Comparison of ENCODE assay signal across 8 cellular contexts in the genomic region with DNA sequence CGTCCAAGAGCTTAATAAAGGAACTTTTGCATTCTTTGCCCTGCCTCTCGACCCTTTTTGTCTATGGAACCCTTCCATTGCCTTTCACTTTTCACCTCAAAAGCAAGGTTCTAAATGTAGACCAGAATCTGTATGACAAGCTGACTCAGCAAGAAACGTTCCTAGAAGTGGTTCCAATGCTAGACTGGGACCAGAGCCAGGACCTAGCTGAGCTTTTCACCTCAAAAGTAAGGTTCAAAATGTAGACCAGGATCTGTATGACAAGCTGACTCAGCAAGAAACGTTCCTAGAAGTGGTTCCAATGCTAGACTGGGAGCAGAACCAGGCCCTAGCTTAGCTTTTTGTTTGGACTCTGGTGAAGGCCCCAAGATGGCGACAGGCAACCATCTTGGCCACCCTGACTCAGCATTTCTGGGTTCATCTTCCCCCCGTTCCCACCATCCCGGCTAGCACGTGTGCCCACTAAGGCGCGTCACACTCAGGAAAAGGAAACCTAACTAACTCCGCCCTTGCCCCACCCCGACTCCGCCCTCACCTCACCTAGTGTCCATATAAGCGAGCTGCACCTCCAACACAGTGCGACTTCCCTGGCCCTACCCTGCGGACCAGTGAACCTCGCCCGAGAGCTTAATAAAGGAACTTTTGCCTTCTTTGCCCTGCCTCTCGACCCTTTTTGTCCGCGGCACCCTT. TPM values are rescaled to one million over a fixed set of nuclear protein-coding genes. Genes with fewer than 3 reads are reported as not detected.
DNase-seq lines count a peak whose midpoint lies in the region; ATAC-seq, FAIRE-seq and TF ChIP-seq lines count a peak whose summit lies in the region.
"Not testable (repeated sequence)": the region's sequence is repeated elsewhere in the genome, so short reads cannot be mapped to it uniquely, and the experiment has no call there.

No MANE protein-coding gene starts in this region.

- H4K91ac ChIP-seq in IMR-90 (ENCODE audit: insufficient read depth, low read depth, low read length); H1 (replicated peaks; ENCODE audit: insufficient read length, low read length): not testable (repeated sequence)
- H4K91ac ChIP-seq in mesenchymal stem cell (ENCODE audit: low read length), result peak overlapping the region; percentile 39

- H3K36me3 ChIP-seq in IMR-90 (ENCODE audit: control insufficient read depth, insufficient read depth, low read length); H1 (ENCODE audit: control insufficient read depth in 2 of 4, insufficient read depth in 4 of 4, low read length in 3 of 4); mesenchymal stem cell (ENCODE audit: control insufficient read depth in 1 of 2, insufficient read depth in 2 of 2, low read depth in 1 of 2, low read length in 2 of 2): not testable (repeated sequence)

- not testable (repeated sequence) for TF ChIP-seq CTCF in A549 (IDR thresholded peaks at IDR 0.05); IMR-90 (conservative IDR thresholded peaks at IDR 0.05; ENCODE audit: low read depth, low read length); RWPE1 (conservative IDR thresholded peaks at IDR 0.05; ENCODE audit: low read depth); H1 (IDR thresholded peaks at IDR 0.05; ENCODE audit: control extremely low read depth in 1 of 3, insufficient read depth in 1 of 3, low read depth in 1 of 3, low read length in 3 of 3)

- TF ChIP-seq POLR2A in A549 (IDR thresholded peaks at IDR 0.05; ENCODE audit: low read length); IMR-90 (IDR thresholded peaks at IDR 0.05; ENCODE audit: low read depth, low read length); H1 (IDR thresholded peaks at IDR 0.05; ENCODE audit: control extremely low read depth in 1 of 2, low read depth in 2 of 2, low read length in 2 of 2): not testable (repeated sequence)

- peaks cover 23% of the 10 kb centered on the region for H3K4me1 ChIP-seq in A549
- not testable (repeated sequence) for H3K4me1 ChIP-seq in IMR-90 (ENCODE audit: control insufficient read depth, insufficient read depth, low read length); H1 (replicated peaks in 1 of 4; ENCODE audit: control insufficient read depth in 3 of 4, insufficient read depth in 4 of 4, low read length in 3 of 4); mesenchymal stem cell (ENCODE audit: control insufficient read depth, insufficient read depth, low read depth, low read length)

- H2AK5ac ChIP-seq in IMR-90 (ENCODE audit: low read depth, low read length); H1 (ENCODE audit: low read depth, low read length); mesenchymal stem cell (ENCODE audit: low read length, severe bottlenecking): not testable (repeated sequence)

- H2BK120ac ChIP-seq in IMR-90 (ENCODE audit: low read depth, low read length); H1 (replicated peaks; ENCODE audit: low read depth, low read length); mesenchymal stem cell (ENCODE audit: low read depth, low read length): not testable (repeated sequence)

- H3K9me1 ChIP-seq in IMR-90 (ENCODE audit: insufficient read depth, low read length), result not testable (repeated sequence)

- not testable (repeated sequence) for H4K5ac ChIP-seq in IMR-90 (ENCODE audit: low read depth, low read length); H1 (ENCODE audit: insufficient read length, low read depth, low read length)

- not testable (repeated sequence) for H4K20me1 ChIP-seq in IMR-90 (ENCODE audit: insufficient read depth, low read length); H1 (replicated peaks in 1 of 2; ENCODE audit: control insufficient read depth in 1 of 2, insufficient read depth in 2 of 2, low read length in 2 of 2)

- WGBS in A549 (ENCODE audit: missing lambda C conversion rate), result 86% methylated on average over 21 of the region's 21 CpGs
- WGBS in IMR-90 (ENCODE audit: extremely low coverage in 2 of 2, insufficient read length in 1 of 2), 2 experiments, result 74% methylated on average over 10 of the region's 21 CpGs; no CpG with 5 or more reads in 1 of the 2 experiments
- WGBS in H1 (ENCODE audit: extremely low coverage in 1 of 2, insufficient coverage in 1 of 2, insufficient read length in 1 of 2, insufficient replicate concordance in 2 of 2, low coverage in 1 of 2, low lambda C conversion rate in 2 of 2, missing lambda C conversion rate in 1 of 2), 2 experiments, result 96% methylated on average over 21 of the region's 21 CpGs; no CpG with 5 or more reads in 1 of the 2 experiments
- WGBS in mesenchymal stem cell, result 93% methylated on average over 21 of the region's 21 CpGs

- H3K9me3 Mint-ChIP-seq in stimulated activated naive B cell treated with anti-CD40 and anti-IgM and Interleukin-4, amounts not matched to agents 10 μg/mL and 1 μg/mL and 100 μg/mL, for 72 hours, result peaks cover 4 to 16% of the 10 kb centered on the region in 2 donors

- H2BK5ac ChIP-seq in IMR-90 (ENCODE audit: low read depth, low read length, poor library complexity, severe bottlenecking); H1 (ENCODE audit: low read depth, low read length); mesenchymal stem cell (ENCODE audit: low read depth, low read length, poor library complexity, severe bottlenecking): not testable (repeated sequence)

- FAIRE-seq in A549 (lab: Jason Lieb, UNC); H1 (lab: Jason Lieb, UNC): not testable (repeated sequence)

- H2AK9ac ChIP-seq in IMR-90 (replicated peaks; ENCODE audit: low read depth, low read length, poor library complexity), result not testable (repeated sequence)

- not testable (repeated sequence) for H3K4me3 ChIP-seq in A549; IMR-90 (ENCODE audit: insufficient read depth, low read depth, low read length); H1 (ENCODE audit: extremely low read depth in 1 of 4, insufficient read depth in 2 of 4, low read depth in 3 of 4, low read length in 4 of 4); mesenchymal stem cell (ENCODE audit: insufficient read depth in 1 of 2, low read depth in 1 of 2, low read length in 2 of 2)

- dilution Hi-C loops in IMR-90 (cut with HindIII; ENCODE audit: low sequenced_read_pairs, unreplicated experiment), result not testable (repeated sequence)

- not testable (repeated sequence) for H3K56ac ChIP-seq in IMR-90 (ENCODE audit: extremely low read depth, insufficient read depth, low read length); H1 (replicated peaks; ENCODE audit: insufficient read length, low read depth, low read length)

- H3K36me3 Mint-ChIP-seq in stimulated activated naive B cell treated with anti-CD40 and anti-IgM and Interleukin-4, amounts not matched to agents 10 μg/mL and 1 μg/mL and 100 μg/mL, for 72 hours, result not testable (repeated sequence)

- POLR2A ChIA-PET in A549 (lab: Yijun Ruan, JAX) (interaction anchor here (0.9 kb wide), 1 partner anchor 91 kb away, joined by 4 read pairs; a partner anchor contains a TSS), IMR-90 (lab: Charles Lee; ENCODE audit: unreplicated experiment) (interaction anchor here (0.5 kb wide), 1 partner anchor 1117 kb away, joined by 18 read pairs; no protein-coding TSS in a partner anchor), H1 (lab: Charles Lee; ENCODE audit: partially characterized antibody) (interaction anchor here (1.5 kb wide), 1 partner anchor 53 kb away, joined by 3 read pairs; a partner anchor contains a TSS)
- POLR2A ChIA-PET in RWPE1 (lab: Yijun Ruan, JAX; ENCODE audit: low non-redundant PET), result not testable (repeated sequence)

- H3K18ac ChIP-seq in IMR-90 (ENCODE audit: low read depth, low read length); H1 (ENCODE audit: extremely low read depth, low read length); mesenchymal stem cell (ENCODE audit: low read depth in 1 of 2, low read length in 2 of 2): not testable (repeated sequence)

- peaks cover 17 to 29% of the 10 kb centered on the region in 2 donors for H3K27me3 Mint-ChIP-seq in stimulated activated naive B cell treated with anti-CD40 and anti-IgM and Interleukin-4, amounts not matched to agents 10 μg/mL and 1 μg/mL and 100 μg/mL, for 72 hours

- not testable (repeated sequence) for H4K8ac ChIP-seq in IMR-90 (ENCODE audit: low read depth in 2 of 2, low read length in 2 of 2); H1 (ENCODE audit: extremely low read depth, insufficient read depth, low read length); mesenchymal stem cell (ENCODE audit: low read length)

- not testable (repeated sequence) for H2AFZ ChIP-seq in IMR-90 (replicated peaks; ENCODE audit: low read length, poor library complexity); H1 (ENCODE audit: low read length); mesenchymal stem cell (ENCODE audit: low read depth, low read length)

- H3K4me2 ChIP-seq in A549, result peak overlapping the region; percentile 53; the same call in 1 of the 3 replicates
- H3K4me2 ChIP-seq in IMR-90 (ENCODE audit: low read depth, low read length); H1 (ENCODE audit: insufficient read depth in 1 of 2, low read depth in 2 of 2, low read length in 2 of 2); mesenchymal stem cell (ENCODE audit: low read length, poor library complexity, severe bottlenecking): not testable (repeated sequence)

- H3K23ac ChIP-seq in IMR-90 (ENCODE audit: low read depth, low read length); H1 (ENCODE audit: insufficient read length); mesenchymal stem cell (ENCODE audit: low read length in 2 of 2): not testable (repeated sequence)

- H3K79me1 ChIP-seq in IMR-90 (ENCODE audit: low read depth in 1 of 2, low read length in 2 of 2); H1 (ENCODE audit: low read depth, low read length); mesenchymal stem cell (replicated peaks; ENCODE audit: low read length, poor library complexity, severe bottlenecking): not testable (repeated sequence)

- BruUV-seq in IMR-90 (replicated peaks; lab: Mats Ljungman, UMichigan), result not testable (repeated sequence)

- not testable (repeated sequence) for TF ChIP-seq RAD21 in A549 (conservative IDR thresholded peaks at IDR 0.05 in 1 of 2, IDR thresholded peaks at IDR 0.05 in 1 of 2); IMR-90 (IDR thresholded peaks at IDR 0.05; ENCODE audit: low read length); H1 (IDR thresholded peaks at IDR 0.05 in 1 of 2, conservative IDR thresholded peaks at IDR 0.05 in 1 of 2; ENCODE audit: low read depth in 2 of 2, low read length in 2 of 2)

- not testable (repeated sequence) for H2BK15ac ChIP-seq in IMR-90 (ENCODE audit: low read depth, low read length); H1 (ENCODE audit: low read length); mesenchymal stem cell (ENCODE audit: low read depth, poor library complexity, severe bottlenecking)

- intact Hi-C loops in IMR-90 (cut with micrococcal nuclease); cardiac septum (cut with DNase I): not testable (repeated sequence)

- not testable (repeated sequence) for H3K27me3 ChIP-seq in IMR-90 (ENCODE audit: control insufficient read depth, insufficient read depth, low read length); H1 (replicated peaks in 1 of 4; ENCODE audit: control insufficient read depth in 3 of 4, extremely low read depth in 1 of 4, insufficient read depth in 3 of 4, low read length in 3 of 4); mesenchymal stem cell (ENCODE audit: control insufficient read depth in 1 of 2, insufficient read depth in 1 of 2, low read length in 2 of 2)

- not testable (repeated sequence) for H3K79me2 ChIP-seq in H1 (ENCODE audit: control insufficient read depth in 1 of 2, insufficient read depth in 2 of 2, low read length in 2 of 2)

- H2BK20ac ChIP-seq in IMR-90 (ENCODE audit: low read depth, low read length); H1 (ENCODE audit: low read length): not testable (repeated sequence)

- not testable (repeated sequence) for H3K23me2 ChIP-seq in H1 (ENCODE audit: low read depth, low read length)

- not testable (repeated sequence) for TF ChIP-seq EP300 in A549 (IDR thresholded peaks at IDR 0.05); H1 (IDR thresholded peaks at IDR 0.05; ENCODE audit: borderline replicate concordance in 1 of 2, low read depth in 2 of 2, low read length in 2 of 2)

- ATAC-seq in A549; IMR-90 (ENCODE audit: low read depth); left lobe of liver; stimulated activated naive B cell treated with anti-CD40 and anti-IgM and Interleukin-4, amounts not matched to agents 10 μg/mL and 1 μg/mL and 100 μg/mL, for 72 hours (replicated peaks): not testable (repeated sequence)

- not testable (repeated sequence) for H3K9me3 ChIP-seq in A549
- H3K9me3 ChIP-seq in IMR-90 (ENCODE audit: control insufficient read depth, insufficient read depth, low read length) (peaks cover 16% of the 10 kb centered on the region), H1 (ENCODE audit: insufficient read depth in 2 of 2, low read depth in 1 of 2, low read length in 1 of 2) (peaks cover 24 to 35% of the 10 kb centered on the region in 2 experiments), mesenchymal stem cell (ENCODE audit: control insufficient read depth, low read length) (peaks cover 12% of the 10 kb centered on the region)

- CTCF ChIA-PET in A549 (lab: Yijun Ruan, JAX), result interaction anchor here (0.9 to 11.3 kb wide), 5 partner anchors 12 to 282 kb away, joined by 3 to 93 read pairs (median 3); no protein-coding TSS in a partner anchor
- CTCF ChIA-PET in IMR-90 (lab: Yijun Ruan, JAX), result interaction anchor here (1.7 kb wide), 1 partner anchor 14 kb away, joined by 3 read pairs; no protein-coding TSS in a partner anchor
- CTCF ChIA-PET in RWPE1 (lab: Yijun Ruan, JAX), result interaction anchor here (0.6 kb wide), 1 partner anchor 15 kb away, joined by 4 read pairs; no protein-coding TSS in a partner anchor
- CTCF ChIA-PET in H1 (lab: Charles Lee; ENCODE audit: partially characterized antibody), result interaction anchor here (1.0 to 1.9 kb wide), 3 partner anchors 8 to 52 kb away, joined by 3 to 8 read pairs (median 5); no protein-coding TSS in a partner anchor

- in situ Hi-C loops in IMR-90 (cut with MboI; ENCODE audit: low sequenced_read_pairs), result not testable (repeated sequence)

- not testable (repeated sequence) for H3K14ac ChIP-seq in IMR-90 (replicated peaks; ENCODE audit: low read depth, low read length); H1 (ENCODE audit: insufficient read length); mesenchymal stem cell (ENCODE audit: low read length in 2 of 2)

- not testable (repeated sequence) for H3K9ac ChIP-seq in IMR-90 (ENCODE audit: low read depth, low read length); H1 (replicated peaks in 1 of 4; ENCODE audit: extremely low read depth in 1 of 4, low read depth in 3 of 4, low read length in 3 of 4); mesenchymal stem cell (ENCODE audit: low read length)

- H3K4me3 Mint-ChIP-seq in stimulated activated naive B cell treated with anti-CD40 and anti-IgM and Interleukin-4, amounts not matched to agents 10 μg/mL and 1 μg/mL and 100 μg/mL, for 72 hours, result not testable (repeated sequence)

- not testable (repeated sequence) for H2BK12ac ChIP-seq in H1 (ENCODE audit: low read depth, low read length); mesenchymal stem cell (ENCODE audit: low read length in 2 of 2)

- not testable (repeated sequence) for H3K4ac ChIP-seq in IMR-90 (ENCODE audit: low read depth, low read length); H1 (replicated peaks; ENCODE audit: insufficient read length, low read depth, low read length); mesenchymal stem cell (ENCODE audit: low read depth in 1 of 2, low read length in 2 of 2)

- peak overlapping the region; percentile 1 to 83; a peak in 3 of 6 replicates for H3K27ac ChIP-seq in A549
- not testable (repeated sequence) for H3K27ac ChIP-seq in IMR-90 (ENCODE audit: insufficient read depth, low read length); H1 (ENCODE audit: low read depth, low read length); mesenchymal stem cell (ENCODE audit: low read length, poor library complexity, severe bottlenecking)
- H3K27ac ChIP-seq in RWPE1, result peak overlapping the region; percentile 94

- not testable (repeated sequence) for H3K4me1 Mint-ChIP-seq in stimulated activated naive B cell treated with anti-CD40 and anti-IgM and Interleukin-4, amounts not matched to agents 10 μg/mL and 1 μg/mL and 100 μg/mL, for 72 hours

- peak overlapping the region; percentile 56 for H3K27ac Mint-ChIP-seq in stimulated activated naive B cell treated with anti-CD40 and anti-IgM and Interleukin-4, amounts not matched to agents 10 μg/mL and 1 μg/mL and 100 μg/mL, for 72 hours

- DNase-seq in A549 (ENCODE audit: low read depth in 1 of 2, low spot score in 1 of 2); IMR-90; RWPE1 (ENCODE audit: low spot score); H1 (ENCODE audit: low read depth in 1 of 2, low spot score in 2 of 2); mesenchymal stem cell; stimulated activated naive B cell treated with anti-CD40 and anti-IgM and Interleukin-4, amounts not matched to agents 10 μg/mL and 1 μg/mL and 100 μg/mL, for 72 hours: not testable (repeated sequence)
- DNase-seq in cardiac septum (ENCODE audit: low spot score), result peak; percentile 35
- peak; percentile 67 for DNase-seq in left lobe of liver (ENCODE audit: low spot score)

RNA-seq across cellular contexts. Expression of a gene that starts 53.0 kb away (rescaled TPM):
- polyA plus RNA-seq in A549 (2011; rRNA removed) (90.9 and 98.7 TPM in 2 replicates), A549 (2017; fragmentation: RNase III; extraction: RNeasy Plus Mini Kit Qiagen cat#74134 plus additional on column Dnase treatment) (65.0 to 75.6 TPM (median 70.2 TPM) in 3 replicates), IMR-90 (2012; rRNA removed) (10.4 and 12.3 TPM in 2 replicates), H1 (2011; rRNA removed) (70.0 and 126 TPM in 2 replicates)
- 39.8 and 43.6 TPM in 2 replicates for polyA plus RNA-seq in A549 (2012; cell fraction: cytosol; rRNA removed)
- polyA plus RNA-seq in A549 (2012; cell fraction: nucleus; rRNA removed), result 18.3 and 28.7 TPM in 2 replicates
- polyA minus RNA-seq in A549 (2011; rRNA and poly(A)+ RNA removed), result 58.8 and 66.0 TPM in 2 replicates
- total RNA-seq in IMR-90 (2012; rRNA removed) (21.3 and 23.1 TPM in 2 replicates), cardiac septum (3.9 TPM), left lobe of liver (29.6 TPM)
- 5.1 and 8.9 TPM in 2 replicates for polyA plus RNA-seq in IMR-90 (2012; cell fraction: cytosol; rRNA removed)
- polyA plus RNA-seq in IMR-90 (2012; cell fraction: nucleus; rRNA removed; ENCODE audit: low replicate concordance), result 1.6 and 2.6 TPM in 2 replicates
- total RNA-seq in H1 (2021; fragmentation: NEBNext Ultra II Directional; extraction: Animal tissue kit (Norgen Biotek cat#: 25700)), result 130 and 136 TPM in 2 replicates
- 74.6 TPM for polyA plus RNA-seq in H1 (2011; cell fraction: cytosol; rRNA removed)
- 61.1 TPM for polyA plus RNA-seq in H1 (2011; cell fraction: nucleus; rRNA removed)
- polyA plus RNA-seq in H1 (2012, experiment 1 of 2), result 77.6 to 145 TPM (median 95.7 TPM) in 4 replicates
- 32.8 TPM for polyA plus RNA-seq in H1 (2012, experiment 2 of 2)
- 636 TPM for polyA plus RNA-seq in H1 (2013, experiment 1 of 2)
- 785 TPM for polyA plus RNA-seq in H1 (2013, experiment 2 of 2)
- 125 and 167 TPM in 2 replicates for polyA minus RNA-seq in H1 (2011; rRNA and poly(A)+ RNA removed)
- 68.6 TPM for polyA minus RNA-seq in H1 (2011; cell fraction: cytosol; rRNA and poly(A)+ RNA removed)
- polyA minus RNA-seq in H1 (2011; cell fraction: nucleus; rRNA and poly(A)+ RNA removed), result 48.6 TPM
- 174 TPM for polyA plus RNA-seq in mesenchymal stem cell (2013, experiment 1 of 2)
- polyA plus RNA-seq in mesenchymal stem cell (2013, experiment 2 of 2), result 170 TPM
